ENCODE assay signal across 1 cellular context in genomic region chr4:184441461-184442392, GRCh38.
TF ChIP-seq lines count a peak whose summit lies in the region.

No MANE protein-coding gene starts in this region.

TF ChIP-seq in H1, 55 proteins besides CTCF, POLR2A, EP300 and RAD21 (continued from another document):
- no peak for TF ChIP-seq CHD7 (IDR thresholded peaks at IDR 0.05; ENCODE audit: insufficient replicate concordance, low read length)
- no peak for TF ChIP-seq HDAC2 (IDR thresholded peaks at IDR 0.05; ENCODE audit: borderline replicate concordance in 1 of 2, low read depth in 2 of 2, low read length in 2 of 2)
- no peak for TF ChIP-seq POLR2AphosphoS5 (IDR thresholded peaks at IDR 0.05; ENCODE audit: low read depth, low read length)
- no peak for TF ChIP-seq SP4 (IDR thresholded peaks at IDR 0.05; ENCODE audit: low read length)
- TF ChIP-seq TAF1 (IDR thresholded peaks at IDR 0.05; ENCODE audit: low read depth, low read length) = no peak
- TF ChIP-seq CREB1 (IDR thresholded peaks at IDR 0.05) = no peak
- no peak for TF ChIP-seq CBX5 (IDR thresholded peaks at IDR 0.05; ENCODE audit: low read depth, low read length)
- no peak for TF ChIP-seq RNF2 (IDR thresholded peaks at IDR 0.05; ENCODE audit: borderline replicate concordance, low read depth, low read length, missing control alignments, poor library complexity, severe bottlenecking)
- TF ChIP-seq TBP (IDR thresholded peaks at IDR 0.05; ENCODE audit: low read depth, low read length) = no peak
- no peak for TF ChIP-seq ATF2 (IDR thresholded peaks at IDR 0.05; ENCODE audit: low read length)
- TF ChIP-seq SUZ12 (IDR thresholded peaks at IDR 0.05; ENCODE audit: low read length) = no peak
- no peak for TF ChIP-seq TCF12 (IDR thresholded peaks at IDR 0.05; ENCODE audit: low read depth, low read length)
- TF ChIP-seq CBX8 (IDR thresholded peaks at IDR 0.05; ENCODE audit: borderline replicate concordance, low read depth, low read length) = no peak
- TF ChIP-seq YY1 (IDR thresholded peaks at IDR 0.05; ENCODE audit: low read depth, low read length) = no peak
- TF ChIP-seq KDM4A (IDR thresholded peaks at IDR 0.05; ENCODE audit: low read depth, low read length, severe bottlenecking) = no peak
